In genomic region chr17:82840431-82840831, GRCh38 we compare ENCODE assay signal across 28 cellular contexts. TPM values are rescaled to one million over a fixed set of nuclear protein-coding genes. Genes with fewer than 3 reads are reported as not detected.
DNase-seq lines count a peak whose midpoint lies in the region; FAIRE-seq and TF ChIP-seq lines count a peak whose summit lies in the region.
"Had no signal": no experiment of that assay in that cellular context is flagged by ENCODE, and none has a peak within 500 bp of the region (broad histone marks: within the 10 kb centered on the region; RNA-seq: fewer than 3 reads in every experiment).

No MANE protein-coding gene starts in this region.

- no peak overlapping the region for H3K27ac Mint-ChIP-seq in MCF 10A (ENCODE audit: low read depth, unreplicated experiment)
- no peak overlapping the region for H3K27ac Mint-ChIP-seq in neural progenitor cell
- H3K27ac Mint-ChIP-seq in Calu3 (ENCODE audit: unreplicated experiment) = no peak overlapping the region
- H3K27ac Mint-ChIP-seq: IgD-negative memory B cell; stimulated activated naive CD8-positive, alpha-beta T cell treated with anti-CD3 and anti-CD28 coated beads, Interleukin-15, Interleukin-2, amounts not matched to agents 100 ng/mL and 50 ng/mL, for 24 hours; T-cell had no signal

- H3K18ac ChIP-seq in H1 (ENCODE audit: extremely low read depth, low read length) = no peak overlapping the region; the same call in 1 of the 2 replicates

- intact Hi-C loops in breast epithelium (cut with DNase I; ENCODE audit: low total_unique reads) = no loop called here
- intact Hi-C loops in MCF 10A (cut with micrococcal nuclease) = no loop called here
- intact Hi-C loops in vagina (cut with DNase I) = no loop called here
- intact Hi-C loops in Calu3 (cut with micrococcal nuclease; ENCODE audit: unreplicated experiment) = no loop called here
- intact Hi-C loops in uterus (cut with DNase I; ENCODE audit: low total_unique reads) = no loop called here

- no peaks in the 10 kb centered on the region for H3K27me3 Mint-ChIP-seq in MCF 10A (ENCODE audit: insufficient read depth, unreplicated experiment)
- H3K27me3 Mint-ChIP-seq in neural progenitor cell (ENCODE audit: insufficient read depth, low read depth) = no peaks in the 10 kb centered on the region
- H3K27me3 Mint-ChIP-seq in Calu3 (ENCODE audit: unreplicated experiment) = no peaks in the 10 kb centered on the region
- H3K27me3 Mint-ChIP-seq: IgD-negative memory B cell; stimulated activated naive CD8-positive, alpha-beta T cell treated with anti-CD3 and anti-CD28 coated beads, Interleukin-15, Interleukin-2, amounts not matched to agents 100 ng/mL and 50 ng/mL, for 24 hours; T-cell had no signal

- H3K4me1 Mint-ChIP-seq in MCF 10A (ENCODE audit: insufficient read depth, unreplicated experiment) = peaks cover 17% of the 10 kb centered on the region
- peaks cover 16% of the 10 kb centered on the region for H3K4me1 Mint-ChIP-seq in neural progenitor cell
- H3K4me1 Mint-ChIP-seq in Calu3 (ENCODE audit: low read depth, unreplicated experiment) = peaks cover 9% of the 10 kb centered on the region
- H3K4me1 Mint-ChIP-seq: IgD-negative memory B cell had no signal

- H3K27me3 ChIP-seq in breast epithelium (no peaks in the 10 kb centered on the region), H1 (replicated peaks in 1 of 4; ENCODE audit: control insufficient read depth in 3 of 4, extremely low read depth in 1 of 4, insufficient read depth in 3 of 4, low read length in 3 of 4) (no peaks in the 10 kb centered on the region), neural progenitor cell (no peaks in the 10 kb centered on the region), vagina (no peaks in the 10 kb centered on the region), uterus (no peaks in the 10 kb centered on the region)
- H3K27me3 ChIP-seq: heart left ventricle, right lobe of liver had no signal

- H3K4me3 ChIP-seq in breast epithelium = peak overlapping the region in 2 of 3 donors; percentile 43 to 50
- no peak overlapping the region for H3K4me3 ChIP-seq in H1 (ENCODE audit: extremely low read depth in 1 of 4, insufficient read depth in 2 of 4, low read depth in 3 of 4, low read length in 4 of 4)
- H3K4me3 ChIP-seq in neural progenitor cell = no peak overlapping the region
- peak overlapping the region in 1 of 2 donors; percentile 37 for H3K4me3 ChIP-seq in vagina
- no peak overlapping the region for H3K4me3 ChIP-seq in uterus
- H3K4me3 ChIP-seq: heart left ventricle, lung, right lobe of liver had no signal

- no peak overlapping the region for H2BK20ac ChIP-seq in H1 (ENCODE audit: low read length)

- TF ChIP-seq EP300 in H1 (IDR thresholded peaks at IDR 0.05; ENCODE audit: borderline replicate concordance in 1 of 2, low read depth in 2 of 2, low read length in 2 of 2) = no peak

- TF ChIP-seq CTCF in breast epithelium (IDR thresholded peaks at IDR 0.05) (no peak), MCF 10A (IDR thresholded peaks at IDR 0.05; ENCODE audit: unreplicated experiment) (no peak), H1 (IDR thresholded peaks at IDR 0.05; ENCODE audit: control extremely low read depth in 1 of 3, insufficient read depth in 1 of 3, low read depth in 1 of 3, low read length in 3 of 3) (no peak), neural progenitor cell (IDR thresholded peaks at IDR 0.05) (no peak), vagina (IDR thresholded peaks at IDR 0.05) (no peak), Calu3 (IDR thresholded peaks at IDR 0.05; ENCODE audit: unreplicated experiment) (no peak), uterus (IDR thresholded peaks at IDR 0.05) (no peak)

- H2BK5ac ChIP-seq in H1 (ENCODE audit: low read depth, low read length) = peak overlapping the region; percentile 40

- H3K56ac ChIP-seq in H1 (replicated peaks; ENCODE audit: insufficient read length, low read depth, low read length) = no peak overlapping the region

- H2BK120ac ChIP-seq in H1 (replicated peaks; ENCODE audit: low read depth, low read length) = no peak overlapping the region

- H3K79me1 ChIP-seq in H1 (ENCODE audit: low read depth, low read length) = peaks cover 8% of the 10 kb centered on the region; the same call in 1 of the 2 replicates

- no peaks in the 10 kb centered on the region for H3K79me2 ChIP-seq in H1 (ENCODE audit: control insufficient read depth in 1 of 2, insufficient read depth in 2 of 2, low read length in 2 of 2)
- no peaks in the 10 kb centered on the region for H3K79me2 ChIP-seq in neural progenitor cell (ENCODE audit: low read depth)

- no peak overlapping the region for H3K23ac ChIP-seq in H1 (ENCODE audit: insufficient read length)

- H4K8ac ChIP-seq in H1 (ENCODE audit: extremely low read depth, insufficient read depth, low read length) = no peak overlapping the region

- H3F3A ChIP-seq in neural progenitor cell (ENCODE audit: low read depth) = no peaks in the 10 kb centered on the region

- TF ChIP-seq POLR2A in breast epithelium (IDR thresholded peaks at IDR 0.05) = no peak
- no peak for TF ChIP-seq POLR2A in H1 (IDR thresholded peaks at IDR 0.05; ENCODE audit: control extremely low read depth in 1 of 2, low read depth in 2 of 2, low read length in 2 of 2)
- TF ChIP-seq POLR2A in vagina (IDR thresholded peaks at IDR 0.05) = no peak
- TF ChIP-seq POLR2A in uterus (IDR thresholded peaks at IDR 0.05) = no peak

- no peak overlapping the region for H2AFZ ChIP-seq in H1 (ENCODE audit: low read length)
- H2AFZ ChIP-seq in neural progenitor cell (replicated peaks) = no peak overlapping the region

- CTCF ChIA-PET in MCF 10A (lab: Yijun Ruan, JAX) = interaction anchor here (1.1 kb wide), 1 partner anchor 55 kb away, joined by 3 read pairs; no protein-coding TSS in a partner anchor
- CTCF ChIA-PET in H1 (lab: Charles Lee; ENCODE audit: partially characterized antibody) = interaction anchor here (0.9 to 4.3 kb wide), 6 partner anchors 10 to 94 kb away, joined by 3 to 20 read pairs (median 4); no protein-coding TSS in a partner anchor
- CTCF ChIA-PET in Calu3 (lab: Charles Lee) = no interaction called here

- no peak for FAIRE-seq in H1 (lab: Jason Lieb, UNC)

- H3K9me3 Mint-ChIP-seq in MCF 10A (ENCODE audit: unreplicated experiment) (no peaks in the 10 kb centered on the region), neural progenitor cell (no peaks in the 10 kb centered on the region), Calu3 (ENCODE audit: low read depth, unreplicated experiment) (no peaks in the 10 kb centered on the region)
- H3K9me3 Mint-ChIP-seq: IgD-negative memory B cell; stimulated activated naive CD8-positive, alpha-beta T cell treated with anti-CD3 and anti-CD28 coated beads, Interleukin-15, Interleukin-2, amounts not matched to agents 100 ng/mL and 50 ng/mL, for 24 hours; T-cell had no signal

- H3K4me1 ChIP-seq in breast epithelium (no peaks in the 10 kb centered on the region), H1 (replicated peaks in 1 of 4; ENCODE audit: control insufficient read depth in 3 of 4, insufficient read depth in 4 of 4, low read length in 3 of 4) (peaks cover 4 to 18% (median 11%) of the 10 kb centered on the region in 4 experiments; a peak in 5 of 7 replicates), neural progenitor cell (peaks cover 27% of the 10 kb centered on the region), vagina (peaks cover 13% of the 10 kb centered on the region), uterus (no peaks in the 10 kb centered on the region)

- no peak overlapping the region for H3K4me2 ChIP-seq in H1 (ENCODE audit: insufficient read depth in 1 of 2, low read depth in 2 of 2, low read length in 2 of 2)
- no peak overlapping the region for H3K4me2 ChIP-seq in neural progenitor cell

- TF ChIP-seq RAD21 in H1 (IDR thresholded peaks at IDR 0.05 in 1 of 2, conservative IDR thresholded peaks at IDR 0.05 in 1 of 2; ENCODE audit: low read depth in 2 of 2, low read length in 2 of 2) = no peak

- no TSS peak for BruUV-seq in MCF 10A (replicated peaks; lab: Mats Ljungman, UMichigan)
- no TSS peak for BruUV-seq in Calu3 (replicated peaks; lab: Mats Ljungman, UMichigan)

- WGBS in H1 (ENCODE audit: extremely low coverage in 1 of 2, insufficient coverage in 1 of 2, insufficient read length in 1 of 2, insufficient replicate concordance in 2 of 2, low coverage in 1 of 2, low lambda C conversion rate in 2 of 2, missing lambda C conversion rate in 1 of 2), 2 experiments = 83% methylated on average over 12 of the region's 12 CpGs; no CpG with 5 or more reads in 1 of the 2 experiments

- 0 out of 2 replicates have a peak overlapping the region, but pooled peaks have one; percentile 33 for H2AK5ac ChIP-seq in H1 (ENCODE audit: low read depth, low read length)

- H3K36me3 ChIP-seq in breast epithelium (no peaks in the 10 kb centered on the region), H1 (ENCODE audit: control insufficient read depth in 2 of 4, insufficient read depth in 4 of 4, low read length in 3 of 4) (no peaks in the 10 kb centered on the region; a peak in 1 of 8 replicates), neural progenitor cell (no peaks in the 10 kb centered on the region), vagina (no peaks in the 10 kb centered on the region), uterus (no peaks in the 10 kb centered on the region)
- H3K36me3 ChIP-seq: heart left ventricle, right lobe of liver had no signal

- H3K4me3 Mint-ChIP-seq in MCF 10A (ENCODE audit: unreplicated experiment) (no peak overlapping the region), neural progenitor cell (no peak overlapping the region), Calu3 (ENCODE audit: low read depth, unreplicated experiment) (no peak overlapping the region)
- H3K4me3 Mint-ChIP-seq: IgD-negative memory B cell; stimulated activated naive CD8-positive, alpha-beta T cell treated with anti-CD3 and anti-CD28 coated beads, Interleukin-15, Interleukin-2, amounts not matched to agents 100 ng/mL and 50 ng/mL, for 24 hours; T-cell had no signal

- H4K20me1 ChIP-seq in H1 (replicated peaks in 1 of 2; ENCODE audit: control insufficient read depth in 1 of 2, insufficient read depth in 2 of 2, low read length in 2 of 2) (peaks cover 0 to 4% of the 10 kb centered on the region in 2 experiments), neural progenitor cell (ENCODE audit: low read depth) (peaks cover 13% of the 10 kb centered on the region)

- H4K91ac ChIP-seq in H1 (replicated peaks; ENCODE audit: insufficient read length, low read length) = peak overlapping the region; percentile 48

- no peak overlapping the region for H3K9ac ChIP-seq in H1 (replicated peaks in 1 of 4; ENCODE audit: extremely low read depth in 1 of 4, low read depth in 3 of 4, low read length in 3 of 4)
- H3K9ac ChIP-seq in neural progenitor cell = no peak overlapping the region

- H3K9me3 ChIP-seq in breast epithelium (no peaks in the 10 kb centered on the region), H1 (ENCODE audit: insufficient read depth in 2 of 2, low read depth in 1 of 2, low read length in 1 of 2) (no peaks in the 10 kb centered on the region), neural progenitor cell (ENCODE audit: low read depth) (no peaks in the 10 kb centered on the region), vagina (no peaks in the 10 kb centered on the region), uterus (no peaks in the 10 kb centered on the region)
- H3K9me3 ChIP-seq: heart left ventricle, right lobe of liver had no signal

- no peak for DNase-seq in breast epithelium (ENCODE audit: low spot score in 2 of 2)
- no peak for DNase-seq in MCF 10A (ENCODE audit: unreplicated experiment)
- no peak for DNase-seq in H1 (ENCODE audit: low read depth in 1 of 2, low spot score in 2 of 2)
- peak; percentile 40 for DNase-seq in neural progenitor cell (ENCODE audit: low spot score)
- DNase-seq in vagina (ENCODE audit: extremely low spot score in 2 of 2) = no peak
- no peak for DNase-seq in activated naive CD4-positive, alpha-beta T cell (lab: John Stamatoyannopoulos, UW)
- no peak for DNase-seq in Calu3
- no peak for DNase-seq in uterus
- DNase-seq: activated CD4-positive, alpha-beta T cell treated with anti-CD3 and anti-CD28 coated beads, Interleukin-2, amount 50 U/mL, for 1 hour; activated effector memory CD4-positive, alpha-beta T cell treated with anti-CD3 and anti-CD28 coated beads, Interleukin-2, amount 50 U/mL, for 16 hours; amniotic stem cell; central memory CD4-positive, alpha-beta T cell; heart left ventricle; MM.1S; NCI-H1694 treated with DMSO at 0.1 percent for 48 hours; NCI-H524 treated with DMSO at 0.1 percent for 48 hours; SHP77; stimulated activated CD4-positive, alpha-beta T cell treated with anti-CD3 and anti-CD28 coated beads, Interleukin-1b, Interleukin-23, amount 100 ng/mL, for 48 hours; T-cell had no signal

- H2BK15ac ChIP-seq in H1 (ENCODE audit: low read length) = no peak overlapping the region

- POLR2A ChIA-PET in MCF 10A (lab: Yijun Ruan, JAX) = interaction anchor here (8.5 kb wide), 1 partner anchor 35 kb away, joined by 162 read pairs; no protein-coding TSS in a partner anchor
- POLR2A ChIA-PET in H1 (lab: Charles Lee; ENCODE audit: partially characterized antibody) = no interaction called here

- peak overlapping the region; percentile 61 for H3K4ac ChIP-seq in H1 (replicated peaks; ENCODE audit: insufficient read length, low read depth, low read length)

- H2BK12ac ChIP-seq in H1 (ENCODE audit: low read depth, low read length) = 0 out of 2 replicates have a peak overlapping the region, but pooled peaks have one; percentile 44

- no peaks in the 10 kb centered on the region for H3K23me2 ChIP-seq in H1 (ENCODE audit: low read depth, low read length)

- H4K5ac ChIP-seq in H1 (ENCODE audit: insufficient read length, low read depth, low read length) = peak overlapping the region; percentile 5

- no peak overlapping the region for H3K14ac ChIP-seq in H1 (ENCODE audit: insufficient read length)

- peaks cover 8% of the 10 kb centered on the region for H3K36me3 Mint-ChIP-seq in MCF 10A (ENCODE audit: insufficient read depth, unreplicated experiment)
- H3K36me3 Mint-ChIP-seq in neural progenitor cell = peaks cover 6% of the 10 kb centered on the region
- peaks cover 5% of the 10 kb centered on the region for H3K36me3 Mint-ChIP-seq in Calu3 (ENCODE audit: insufficient read depth, unreplicated experiment)
- H3K36me3 Mint-ChIP-seq: T-cell had no signal

- peak overlapping the region; percentile 82 to 85 for H3K27ac ChIP-seq in breast epithelium
- H3K27ac ChIP-seq in H1 (ENCODE audit: low read depth, low read length) = no peak overlapping the region
- no peak overlapping the region for H3K27ac ChIP-seq in neural progenitor cell
- peak overlapping the region; percentile 83 for H3K27ac ChIP-seq in vagina
- H3K27ac ChIP-seq in uterus = no peak overlapping the region
- H3K27ac ChIP-seq: heart left ventricle, right lobe of liver had no signal

RNA-seq across cellular contexts. Expression of gene ZNF750, which starts 0.6 kb away (rescaled TPM):
- total RNA-seq in breast epithelium (1 to 10 TPM in 2 of 3 donors, not detected in 1; 5.6 to 7.8 TPM), MCF 10A (2022) (0.14 TPM in 1 of 2 replicates, not detected in the other), neural progenitor cell (ENCODE audit: low replicate concordance) (not detected in 2 replicates), vagina (83.0 TPM), Calu3 (2022) (not detected in 2 replicates), uterus (under 1 TPM in 2 of 4 donors, not detected in 2; under 0.01 to 0.07 TPM)
- total RNA-seq in H1 (2021; fragmentation: NEBNext Ultra II Directional; extraction: Animal tissue kit (Norgen Biotek cat#: 25700)) = not detected in 2 replicates
- 0.02 TPM in 1 of 2 replicates, not detected in the other for polyA plus RNA-seq in H1 (2011; rRNA removed)
- polyA plus RNA-seq in H1 (2011; cell fraction: cytosol; rRNA removed) = not detected
- polyA plus RNA-seq in H1 (2011; cell fraction: nucleus; rRNA removed) = not detected
- polyA plus RNA-seq in H1 (2012, experiment 1 of 2) = 0.12 to 0.14 TPM in 2 of 4 replicates, not detected in the others
- polyA plus RNA-seq in H1 (2012, experiment 2 of 2) = 0.04 TPM
- polyA plus RNA-seq in H1 (2013, experiment 1 of 2) = 0.02 TPM
- 0.02 TPM for polyA plus RNA-seq in H1 (2013, experiment 2 of 2)
- polyA minus RNA-seq in H1 (2011; rRNA and poly(A)+ RNA removed) = not detected in 2 replicates
- polyA minus RNA-seq in H1 (2011; cell fraction: cytosol; rRNA and poly(A)+ RNA removed) = not detected
- polyA minus RNA-seq in H1 (2011; cell fraction: nucleus; rRNA and poly(A)+ RNA removed) = not detected
- total RNA-seq: A172, fibroblast of lung, myocyte, osteocyte, right lobe of liver, T-cell had no signal
- polyA plus RNA-seq: BJ, fibroblast of lung, IgD-negative memory B cell had no signal

Comparison
In these comparisons a context has a peak if more than half of its experiments do, and no peak if none do; other contexts are left out.
1. H3K27ac ChIP-seq: peak in breast epithelium (2 of 2) and vagina (single experiment); none in H1 (single experiment), neural progenitor cell (single experiment) and uterus (0 of 2).
2. H3K4me3 ChIP-seq: peak in breast epithelium (2 of 3); none in H1 (0 of 4), neural progenitor cell (single experiment) and uterus (0 of 2).